1 cellular context compared by ENCODE assay signal in the genomic region with DNA sequence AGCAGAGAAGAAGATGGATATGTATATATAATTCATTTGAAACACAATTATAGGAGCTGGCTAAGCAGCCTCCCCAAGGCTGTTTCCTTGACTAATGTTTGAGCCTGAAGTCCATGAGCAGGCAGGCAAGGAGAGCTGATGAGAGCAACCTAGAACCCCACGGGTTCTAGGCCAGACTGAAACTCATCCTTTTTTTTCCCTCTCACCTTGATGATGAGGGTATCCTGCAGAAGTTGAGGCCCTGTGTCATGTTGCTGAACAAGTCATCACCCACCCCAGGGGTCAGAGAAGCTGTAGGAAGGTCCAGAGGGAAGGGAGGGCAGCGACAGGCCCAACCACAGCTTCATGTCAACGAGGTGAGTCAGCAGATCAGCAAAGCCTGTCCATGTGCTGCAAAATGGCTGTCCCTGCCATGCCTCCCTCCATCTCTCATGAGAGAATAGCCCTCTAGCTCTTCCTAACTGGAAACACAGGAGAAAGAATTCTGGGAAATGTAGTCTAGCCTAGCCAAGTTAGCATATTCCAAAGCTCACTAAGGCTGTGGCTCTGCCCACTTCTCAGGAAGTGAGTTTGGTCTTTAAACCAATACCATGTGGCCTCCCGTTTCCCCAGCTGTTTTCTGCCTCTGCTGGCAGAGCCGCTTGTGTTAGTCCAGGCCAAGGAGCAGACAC.
TF ChIP-seq lines count a peak whose summit lies in the region.

No MANE protein-coding gene starts in this region.

TF ChIP-seq in GM23338, 12 proteins besides CTCF, POLR2A, EP300 and RAD21 (continued from another document):
- TF ChIP-seq STAT1 (IDR thresholded peaks at IDR 0.05; ENCODE audit: unreplicated experiment) (no peak), CREB1 (CRISPR knock-in tag; IDR thresholded peaks at IDR 0.05; ENCODE audit: low read depth) (no peak), POLR2AphosphoS5 (IDR thresholded peaks at IDR 0.05; ENCODE audit: low read depth) (no peak), REST (IDR thresholded peaks at IDR 0.05; ENCODE audit: unreplicated experiment) (no peak)
- TF ChIP-seq, protein P1, sequence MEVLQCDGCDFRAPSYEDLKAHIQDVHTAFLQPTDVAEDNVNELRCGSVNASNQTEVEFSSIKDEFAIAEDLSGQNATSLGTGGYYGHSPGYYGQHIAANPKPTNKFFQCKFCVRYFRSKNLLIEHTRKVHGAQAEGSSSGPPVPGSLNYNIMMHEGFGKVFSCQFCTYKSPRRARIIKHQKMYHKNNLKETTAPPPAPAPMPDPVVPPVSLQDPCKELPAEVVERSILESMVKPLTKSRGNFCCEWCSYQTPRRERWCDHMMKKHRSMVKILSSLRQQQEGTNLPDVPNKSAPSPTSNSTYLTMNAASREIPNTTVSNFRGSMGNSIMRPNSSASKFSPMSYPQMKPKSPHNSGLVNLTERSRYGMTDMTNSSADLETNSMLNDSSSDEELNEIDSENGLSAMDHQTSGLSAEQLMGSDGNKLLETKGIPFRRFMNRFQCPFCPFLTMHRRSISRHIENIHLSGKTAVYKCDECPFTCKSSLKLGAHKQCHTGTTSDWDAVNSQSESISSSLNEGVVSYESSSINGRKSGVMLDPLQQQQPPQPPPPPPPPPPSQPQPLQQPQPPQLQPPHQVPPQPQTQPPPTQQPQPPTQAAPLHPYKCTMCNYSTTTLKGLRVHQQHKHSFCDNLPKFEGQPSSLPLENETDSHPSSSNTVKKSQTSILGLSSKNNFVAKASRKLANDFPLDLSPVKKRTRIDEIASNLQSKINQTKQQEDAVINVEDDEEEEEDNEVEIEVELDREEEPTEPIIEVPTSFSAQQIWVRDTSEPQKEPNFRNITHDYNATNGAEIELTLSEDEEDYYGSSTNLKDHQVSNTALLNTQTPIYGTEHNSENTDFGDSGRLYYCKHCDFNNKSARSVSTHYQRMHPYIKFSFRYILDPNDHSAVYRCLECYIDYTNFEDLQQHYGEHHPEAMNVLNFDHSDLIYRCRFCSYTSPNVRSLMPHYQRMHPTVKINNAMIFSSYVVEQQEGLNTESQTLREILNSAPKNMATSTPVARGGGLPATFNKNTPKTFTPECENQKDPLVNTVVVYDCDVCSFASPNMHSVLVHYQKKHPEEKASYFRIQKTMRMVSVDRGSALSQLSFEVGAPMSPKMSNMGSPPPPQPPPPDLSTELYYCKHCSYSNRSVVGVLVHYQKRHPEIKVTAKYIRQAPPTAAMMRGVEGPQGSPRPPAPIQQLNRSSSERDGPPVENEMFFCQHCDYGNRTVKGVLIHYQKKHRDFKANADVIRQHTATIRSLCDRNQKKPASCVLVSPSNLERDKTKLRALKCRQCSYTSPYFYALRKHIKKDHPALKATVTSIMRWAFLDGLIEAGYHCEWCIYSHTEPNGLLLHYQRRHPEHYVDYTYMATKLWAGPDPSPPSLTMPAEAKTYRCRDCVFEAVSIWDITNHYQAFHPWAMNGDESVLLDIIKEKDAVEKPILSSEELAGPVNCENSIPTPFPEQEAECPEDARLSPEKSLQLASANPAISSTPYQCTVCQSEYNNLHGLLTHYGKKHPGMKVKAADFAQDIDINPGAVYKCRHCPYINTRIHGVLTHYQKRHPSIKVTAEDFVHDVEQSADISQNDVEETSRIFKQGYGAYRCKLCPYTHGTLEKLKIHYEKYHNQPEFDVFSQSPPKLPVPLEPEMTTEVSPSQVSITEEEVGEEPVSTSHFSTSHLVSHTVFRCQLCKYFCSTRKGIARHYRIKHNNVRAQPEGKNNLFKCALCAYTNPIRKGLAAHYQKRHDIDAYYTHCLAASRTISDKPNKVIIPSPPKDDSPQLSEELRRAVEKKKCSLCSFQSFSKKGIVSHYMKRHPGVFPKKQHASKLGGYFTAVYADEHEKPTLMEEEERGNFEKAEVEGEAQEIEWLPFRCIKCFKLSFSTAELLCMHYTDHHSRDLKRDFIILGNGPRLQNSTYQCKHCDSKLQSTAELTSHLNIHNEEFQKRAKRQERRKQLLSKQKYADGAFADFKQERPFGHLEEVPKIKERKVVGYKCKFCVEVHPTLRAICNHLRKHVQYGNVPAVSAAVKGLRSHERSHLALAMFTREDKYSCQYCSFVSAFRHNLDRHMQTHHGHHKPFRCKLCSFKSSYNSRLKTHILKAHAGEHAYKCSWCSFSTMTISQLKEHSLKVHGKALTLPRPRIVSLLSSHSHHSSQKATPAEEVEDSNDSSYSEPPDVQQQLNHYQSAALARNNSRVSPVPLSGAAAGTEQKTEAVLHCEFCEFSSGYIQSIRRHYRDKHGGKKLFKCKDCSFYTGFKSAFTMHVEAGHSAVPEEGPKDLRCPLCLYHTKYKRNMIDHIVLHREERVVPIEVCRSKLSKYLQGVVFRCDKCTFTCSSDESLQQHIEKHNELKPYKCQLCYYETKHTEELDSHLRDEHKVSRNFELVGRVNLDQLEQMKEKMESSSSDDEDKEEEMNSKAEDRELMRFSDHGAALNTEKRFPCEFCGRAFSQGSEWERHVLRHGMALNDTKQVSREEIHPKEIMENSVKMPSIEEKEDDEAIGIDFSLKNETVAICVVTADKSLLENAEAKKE (CRISPR knock-in tag; IDR thresholded peaks at IDR 0.05) = no peak
